16 cellular contexts compared by ENCODE assay signal in genomic region chr1:25570798-25571521, GRCh38. TPM values are rescaled to one million over a fixed set of nuclear protein-coding genes. Genes with fewer than 3 reads are reported as not detected.
DNase-seq lines count a peak whose midpoint lies in the region; ATAC-seq, FAIRE-seq and TF ChIP-seq lines count a peak whose summit lies in the region.
"Had no signal": no experiment of that assay in that cellular context is flagged by ENCODE, and none has a peak within 500 bp of the region (broad histone marks: within the 10 kb centered on the region; RNA-seq: fewer than 3 reads in every experiment).

No MANE protein-coding gene starts in this region.

- H3K36me3 ChIP-seq in HEK293 (ENCODE audit: control insufficient read depth in 2 of 2, insufficient read depth in 1 of 2, low read length in 2 of 2), result no peaks in the 10 kb centered on the region
- no peaks in the 10 kb centered on the region for H3K36me3 ChIP-seq in SJCRH30

- H3K4me1 ChIP-seq in HEK293 (ENCODE audit: control insufficient read depth, insufficient read depth, low read length), result peaks cover 5% of the 10 kb centered on the region
- H3K4me1 ChIP-seq in SJCRH30, result peaks cover 60% of the 10 kb centered on the region

- CTCF ChIA-PET in HEK293 (lab: Yijun Ruan, JAX), result interaction anchor here (0.6 to 3.1 kb wide), 4 partner anchors 9 to 66 kb away, joined by 4 to 19 read pairs (median 5); no protein-coding TSS in a partner anchor
- CTCF ChIA-PET in HEK293T (lab: Yijun Ruan, JAX), result no interaction called here

- H3K27ac ChIP-seq in HEK293 (ENCODE audit: extremely low read depth, low read depth, low read length) (no peak overlapping the region), SJCRH30 (peak overlapping the region; percentile 94), substantia nigra (ENCODE audit: low read depth, low read length, poor library complexity, severe bottlenecking) (peak overlapping the region; percentile 55)

- no peak for DNase-seq in SJCRH30
- no peak for DNase-seq in left lobe of liver (ENCODE audit: low spot score)
- DNase-seq in substantia nigra (lab: John Stamatoyannopoulos, UW), result no peak
- DNase-seq in HEK293T (ENCODE audit: extremely low spot score), result no peak
- DNase-seq in frontal cortex (ENCODE audit: low spot score in 2 of 2), result no peak
- DNase-seq: DMS79 treated with DMSO at 0.1 percent for 48 hours, H9, NCI-H1105 treated with DMSO at 0.1 percent for 48 hours, NCI-H1694 treated with DMSO at 0.1 percent for 48 hours, NCI-H2107, NCI-H510A treated with DMSO at 0.1 percent for 48 hours, NCI-H774, OCI-M1, SIG-M5 had no signal

- POLR2A ChIA-PET in HEK293 (lab: Yijun Ruan, JAX) (interaction anchor here (0.6 kb wide), 1 partner anchor 117 kb away, joined by 4 read pairs; no protein-coding TSS in a partner anchor), HEK293T (lab: Yijun Ruan, JAX) (no interaction called here)

- H3K27me3 ChIP-seq in SJCRH30, result 0 out of 2 replicates have a peak, but pooled peaks cover 3% of the 10 kb centered on the region

- H3K4me3 ChIP-seq in HEK293 (ENCODE audit: low read depth, low read length), result no peak overlapping the region
- no peak overlapping the region for H3K4me3 ChIP-seq in SJCRH30

- peak; percentile 1 for ATAC-seq in left lobe of liver
- no peak for ATAC-seq in GM18498 (IDR thresholded peaks at IDR 0.05; ENCODE audit: unreplicated experiment)

- H3K9me3 ChIP-seq in HEK293 (ENCODE audit: control insufficient read depth, insufficient read depth, low read depth, low read length) (no peaks in the 10 kb centered on the region), SJCRH30 (replicated peaks) (no peaks in the 10 kb centered on the region)

- no peak for FAIRE-seq in frontal cortex (lab: Jason Lieb, UNC)

- TF ChIP-seq CTCF in HEK293 (tag by site-specific recombination; IDR thresholded peaks at IDR 0.05), result no peak

TF ChIP-seq in HEK293, 187 proteins besides CTCF, POLR2A, EP300 and RAD21 (continues in another document):
- peak; percentile 50; the same call in 1 of the 2 replicates for TF ChIP-seq ZNF692 (tag by site-specific recombination; IDR thresholded peaks at IDR 0.05)
- TF ChIP-seq SCRT1 (tag by site-specific recombination; IDR thresholded peaks at IDR 0.05; ENCODE audit: borderline replicate concordance), result peak; percentile 57; the same call in 1 of the 2 replicates
- TF ChIP-seq ZFP69B (tag by site-specific recombination; IDR thresholded peaks at IDR 0.05), result peak; percentile 65; the same call in 1 of the 2 replicates

TF ChIP-seq in HEK293T, 16 proteins besides CTCF, POLR2A, EP300 and RAD21:
- TF ChIP-seq CTBP1 (IDR thresholded peaks at IDR 0.05; ENCODE audit: borderline replicate concordance) (no peak), BHLHE40 (IDR thresholded peaks at IDR 0.05; ENCODE audit: borderline replicate concordance) (no peak), SP1 (IDR thresholded peaks at IDR 0.05) (no peak), FOXA1 (IDR thresholded peaks at IDR 0.05) (no peak), ZNF384 (IDR thresholded peaks at IDR 0.05) (no peak), HDGF (IDR thresholded peaks at IDR 0.05; ENCODE audit: borderline replicate concordance) (no peak), L3MBTL2 (conservative IDR thresholded peaks at IDR 0.05) (no peak), NFRKB (IDR thresholded peaks at IDR 0.05) (no peak), FOXM1 (IDR thresholded peaks at IDR 0.05; ENCODE audit: borderline replicate concordance) (no peak), FOXK2 (IDR thresholded peaks at IDR 0.05) (no peak), TARDBP (IDR thresholded peaks at IDR 0.05) (no peak), PKNOX1 (IDR thresholded peaks at IDR 0.05) (no peak), ARNT (IDR thresholded peaks at IDR 0.05) (no peak), LEF1 (IDR thresholded peaks at IDR 0.05; ENCODE audit: borderline replicate concordance) (no peak), SUZ12 (IDR thresholded peaks at IDR 0.05) (no peak)

RNA-seq across cellular contexts. Expression of gene LDLRAP1, which starts 27.6 kb away (rescaled TPM):
- 22.8 and 23.9 TPM in 2 replicates for total RNA-seq in SJCRH30 (2014; rRNA removed; shearing (Covaris generic))
- total RNA-seq in left lobe of liver, result 23.4 TPM
- total RNA-seq in frontal cortex, result 1.6 TPM

RNA-seq across cellular contexts. Expression of gene MAN1C1, which starts 45.6 kb away (rescaled TPM):
- 73.9 and 74.6 TPM in 2 replicates for total RNA-seq in SJCRH30 (2014; rRNA removed; shearing (Covaris generic))
- total RNA-seq in left lobe of liver, result 39.4 TPM
- total RNA-seq in frontal cortex, result 5.3 TPM
